Comparison of ENCODE assay signal across 1 cellular context in the genomic region with DNA sequence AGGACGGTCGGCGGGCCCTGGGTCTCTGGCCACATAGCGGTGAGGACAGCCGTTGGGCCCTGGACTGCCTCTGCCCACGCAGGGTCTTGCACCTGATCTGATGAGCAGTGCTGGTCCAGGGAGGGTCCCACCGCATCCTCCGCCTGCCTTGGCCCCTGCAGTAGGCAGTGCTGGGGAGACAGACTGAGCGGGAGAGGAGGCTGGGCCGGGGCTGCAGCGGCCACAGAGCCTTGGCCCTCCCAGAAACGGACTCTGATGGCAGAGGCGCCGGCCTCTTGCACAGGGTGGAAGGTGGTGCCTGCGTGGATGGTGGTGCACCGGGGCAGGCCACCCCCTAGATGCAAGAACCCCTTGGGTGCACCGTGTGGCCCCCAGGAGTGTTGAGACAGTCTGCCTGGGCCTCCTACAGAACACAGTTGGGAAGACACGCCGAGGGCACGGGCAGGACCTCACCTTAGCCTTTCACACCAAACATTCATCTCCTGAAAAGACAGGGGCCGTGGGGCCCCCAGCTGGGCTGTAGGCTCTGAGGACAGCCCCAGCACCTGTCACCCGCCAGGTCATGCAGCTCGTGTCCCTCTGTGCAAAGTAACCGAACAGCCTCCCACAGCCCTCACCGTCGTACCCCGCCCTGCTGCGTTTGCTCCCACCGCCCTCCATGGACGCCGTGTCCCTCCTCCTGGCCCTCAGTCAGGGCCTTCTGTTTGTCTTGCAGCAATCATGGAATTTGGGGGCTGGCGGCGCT.
TF ChIP-seq lines count a peak whose summit lies in the region.

No MANE protein-coding gene starts in this region.

TF ChIP-seq in H1, 55 proteins besides CTCF, POLR2A, EP300 and RAD21:
- no peak for TF ChIP-seq RBBP5 (IDR thresholded peaks at IDR 0.05; ENCODE audit: borderline replicate concordance, low read depth, low read length)
- no peak for TF ChIP-seq BCL11A (IDR thresholded peaks at IDR 0.05; ENCODE audit: low read depth in 2 of 2, low read length in 2 of 2)
- no peak for TF ChIP-seq RXRA (IDR thresholded peaks at IDR 0.05; ENCODE audit: insufficient read depth, low read depth, low read length)
- TF ChIP-seq RFX5 (IDR thresholded peaks at IDR 0.05; ENCODE audit: borderline replicate concordance, low read depth, low read length), result no peak
- no peak for TF ChIP-seq CEBPB (IDR thresholded peaks at IDR 0.05; ENCODE audit: low read depth, low read length)
- no peak for TF ChIP-seq CHD2 (IDR thresholded peaks at IDR 0.05; ENCODE audit: low read length)
- TF ChIP-seq CBX8 (IDR thresholded peaks at IDR 0.05; ENCODE audit: borderline replicate concordance, low read depth, low read length), result no peak
- TF ChIP-seq ZNF274 (IDR thresholded peaks at IDR 0.05; ENCODE audit: borderline replicate concordance, extremely low read depth, low read length), result no peak
- TF ChIP-seq KDM5A (IDR thresholded peaks at IDR 0.05; ENCODE audit: low read length), result no peak
- TF ChIP-seq HDAC6 (IDR thresholded peaks at IDR 0.05; ENCODE audit: low read depth, low read length), result no peak
- no peak for TF ChIP-seq JUN (IDR thresholded peaks at IDR 0.05; ENCODE audit: low read depth, low read length)
- TF ChIP-seq YY1 (IDR thresholded peaks at IDR 0.05; ENCODE audit: low read depth, low read length), result no peak
- TF ChIP-seq NANOG (IDR thresholded peaks at IDR 0.05; ENCODE audit: insufficient read depth, low read depth, low read length, poor library complexity, severe bottlenecking), result no peak
TF ChIP-seq in H1: peak in this region for 0.
